In genomic region chrX:149818652-149819051, GRCh38 we compare ENCODE assay signal across 24 cellular contexts. TPM values are rescaled to one million over a fixed set of nuclear protein-coding genes. Genes with fewer than 3 reads are reported as not detected.
"Had no signal": no experiment of that assay in that cellular context is flagged by ENCODE, and none has a peak within 500 bp of the region (broad histone marks: within the 10 kb centered on the region; RNA-seq: fewer than 3 reads in every experiment).

No MANE protein-coding gene starts in this region.

- H3K4me1 Mint-ChIP-seq: activated CD4-positive, alpha-beta memory T cell treated with anti-CD3 and anti-CD28 coated beads, Interleukin-2, amount 10 ng/mL, durations not matched to agents 7 days and 5 days; stimulated activated naive B cell treated with anti-CD40 and anti-IgM and Interleukin-4, amounts not matched to agents 10 μg/mL and 1 μg/mL and 100 μg/mL, for 72 hours had no signal

- H3K36me3 ChIP-seq: lower lobe of right lung, neutrophil, pancreas, right lobe of liver, thoracic aorta, upper lobe of left lung, WERI-Rb-1 had no signal

- H3K4me1 ChIP-seq: lower lobe of right lung, pancreas, right lobe of liver, upper lobe of left lung had no signal

- ATAC-seq: lower lobe of right lung; natural killer cell treated with Interleukin-12 subunit alpha and Interleukin-12 subunit beta and Interleukin-15 and Interleukin-18, amount 100 ng/mL, for 72 hours; pancreas; right lobe of liver; stimulated activated naive B cell treated with anti-CD40 and anti-IgM and Interleukin-4, amounts not matched to agents 10 μg/mL and 1 μg/mL and 100 μg/mL, for 72 hours had no signal

- H3K27ac ChIP-seq: hepatocyte, lower lobe of right lung, neutrophil, pancreas, right lobe of liver, thoracic aorta, upper lobe of left lung, WERI-Rb-1 had no signal

- H3K27ac Mint-ChIP-seq: activated CD4-positive, alpha-beta memory T cell treated with anti-CD3 and anti-CD28 coated beads, Interleukin-2, amount 10 ng/mL, durations not matched to agents 7 days and 5 days; natural killer cell treated with Interleukin-12 subunit alpha and Interleukin-12 subunit beta and Interleukin-15 and Interleukin-18, amount 100 ng/mL, for 72 hours; stimulated activated naive B cell treated with anti-CD40 and anti-IgM and Interleukin-4, amounts not matched to agents 10 μg/mL and 1 μg/mL and 100 μg/mL, for 72 hours had no signal

- H3K9me3 ChIP-seq: lower lobe of right lung, neutrophil, pancreas, right lobe of liver, thoracic aorta, upper lobe of left lung had no signal

- H3K4me3 Mint-ChIP-seq: activated CD4-positive, alpha-beta memory T cell treated with anti-CD3 and anti-CD28 coated beads, Interleukin-2, amount 10 ng/mL, durations not matched to agents 7 days and 5 days; natural killer cell treated with Interleukin-12 subunit alpha and Interleukin-12 subunit beta and Interleukin-15 and Interleukin-18, amount 100 ng/mL, for 72 hours; stimulated activated naive B cell treated with anti-CD40 and anti-IgM and Interleukin-4, amounts not matched to agents 10 μg/mL and 1 μg/mL and 100 μg/mL, for 72 hours had no signal

- DNase-seq: activated CD4-positive, alpha-beta memory T cell treated with anti-CD3 and anti-CD28 coated beads, Interleukin-2, amount 10 ng/mL, durations not matched to agents 7 days and 5 days; activated CD4-positive, alpha-beta T cell treated with anti-CD3 and anti-CD28 coated beads for 1 hour; aorta; dermis blood vessel endothelial cell; effector memory CD4-positive, alpha-beta T cell; foreskin fibroblast; lower lobe of right lung; pancreas; right lobe of liver; stimulated activated CD4-positive, alpha-beta T cell treated with anti-CD3 and anti-CD28 coated beads, Interleukin-4, amount 100 ng/mL, for 24 hours; stimulated activated naive B cell treated with anti-CD40 and anti-IgM and Interleukin-4, amounts not matched to agents 10 μg/mL and 1 μg/mL and 100 μg/mL, for 72 hours; SW 1271; upper lobe of left lung; WERI-Rb-1 had no signal

- H3K9me3 Mint-ChIP-seq: activated CD4-positive, alpha-beta memory T cell treated with anti-CD3 and anti-CD28 coated beads, Interleukin-2, amount 10 ng/mL, durations not matched to agents 7 days and 5 days; natural killer cell treated with Interleukin-12 subunit alpha and Interleukin-12 subunit beta and Interleukin-15 and Interleukin-18, amount 100 ng/mL, for 72 hours had no signal

- H3K4me2 ChIP-seq: hepatocyte, smooth muscle cell had no signal

- H3K79me2 ChIP-seq: hepatocyte had no signal

- H3K4me3 ChIP-seq: hepatocyte, lower lobe of right lung, pancreas, right lobe of liver, smooth muscle cell, thoracic aorta, upper lobe of left lung had no signal

- H3K36me3 Mint-ChIP-seq: stimulated activated naive B cell treated with anti-CD40 and anti-IgM and Interleukin-4, amounts not matched to agents 10 μg/mL and 1 μg/mL and 100 μg/mL, for 72 hours had no signal

- H3K27me3 ChIP-seq: hepatocyte, neutrophil, right lobe of liver, upper lobe of left lung had no signal

- FAIRE-seq: endothelial cell of umbilical vein, islet of Langerhans had no signal

- H2AFZ ChIP-seq: hepatocyte had no signal

RNA-seq across cellular contexts. Expression of gene MAGEA9, which starts 36.9 kb away (rescaled TPM):
- total RNA-seq: activated CD4-positive, alpha-beta memory T cell treated with anti-CD3 and anti-CD28 coated beads, Interleukin-2, amount 10 ng/mL, durations not matched to agents 7 days and 5 days; aorta; cerebellum; dermis blood vessel endothelial cell; endothelial cell of umbilical vein; hepatocyte; lower lobe of right lung; natural killer cell treated with Interleukin-12 subunit alpha and Interleukin-12 subunit beta and Interleukin-15 and Interleukin-18, amount 100 ng/mL, for 72 hours; pancreas; pulmonary artery endothelial cell; right lobe of liver; smooth muscle cell; T-helper 2 cell treated with Interferon-gamma antibody and Interleukin-4, amounts not matched to agents 100 ng/mL and 5 ng/mL, for 36 hours; thoracic aorta; upper lobe of left lung had no signal
- polyA plus RNA-seq: aorta, endothelial cell of umbilical vein, hepatocyte, pancreas, smooth muscle cell had no signal
